ENCODE assay signal across 11 cellular contexts in genomic region chr2:144583741-144584453, GRCh38.
DNase-seq lines count a peak whose midpoint lies in the region; ATAC-seq and TF ChIP-seq lines count a peak whose summit lies in the region.
"Had no signal": no experiment of that assay in that cellular context is flagged by ENCODE, and none has a peak within 500 bp of the region (broad histone marks: within the 10 kb centered on the region; RNA-seq: fewer than 3 reads in every experiment).

No MANE protein-coding gene starts in this region.

- no peak overlapping the region for H3K9ac ChIP-seq in mesenchymal stem cell (ENCODE audit: low read length)

- peaks cover 7% of the 10 kb centered on the region for H3K4me1 ChIP-seq in CD8-positive, alpha-beta T cell (ENCODE audit: insufficient read depth, low read length)
- H3K4me1 ChIP-seq in mesenchymal stem cell (ENCODE audit: control insufficient read depth, insufficient read depth, low read depth, low read length): no peaks in the 10 kb centered on the region

- H2BK12ac ChIP-seq in mesenchymal stem cell (ENCODE audit: low read length in 2 of 2): no peak overlapping the region

- intact Hi-C loops in CD8-positive, alpha-beta T cell (cut with DNase I, micrococcal nuclease): no loop called here
- intact Hi-C loops in lower leg skin (cut with DNase I; ENCODE audit: low total_unique reads): no loop called here

- H4K91ac ChIP-seq in mesenchymal stem cell (ENCODE audit: low read length): no peak overlapping the region

- no peak overlapping the region for H3K18ac ChIP-seq in mesenchymal stem cell (ENCODE audit: low read depth in 1 of 2, low read length in 2 of 2)

- TF ChIP-seq CTCF in CD8-positive, alpha-beta T cell (IDR thresholded peaks at IDR 0.05): no peak
- TF ChIP-seq CTCF in cardiac fibroblast (IDR thresholded peaks at IDR 0.05; ENCODE audit: low read depth, low read length): no peak
- no peak for TF ChIP-seq CTCF in lower leg skin (IDR thresholded peaks at IDR 0.05)

- no peak overlapping the region for H3K4me3 Mint-ChIP-seq in CD8-positive, alpha-beta T cell
- H3K4me3 Mint-ChIP-seq: dendritic cell treated with granulocyte-macrophage colony-stimulating factor and Interleukin-4, amounts not matched to agents 40 ng/mL and 50 ng/mL, for 4 days had no signal

- CTCF ChIA-PET in CD8-positive, alpha-beta T cell (lab: Charles Lee): no interaction called here

- no peak overlapping the region for H3K4me2 ChIP-seq in mesenchymal stem cell (ENCODE audit: low read length, poor library complexity, severe bottlenecking)

- no peak overlapping the region for H3K14ac ChIP-seq in mesenchymal stem cell (ENCODE audit: low read length in 2 of 2)

- H4K8ac ChIP-seq in mesenchymal stem cell (ENCODE audit: low read length): no peak overlapping the region

- no peak overlapping the region for H2BK120ac ChIP-seq in mesenchymal stem cell (ENCODE audit: low read depth, low read length)

- H3K27me3 Mint-ChIP-seq in CD8-positive, alpha-beta T cell (ENCODE audit: low read depth): no peaks in the 10 kb centered on the region
- H3K27me3 Mint-ChIP-seq: dendritic cell treated with granulocyte-macrophage colony-stimulating factor and Interleukin-4, amounts not matched to agents 40 ng/mL and 50 ng/mL, for 4 days had no signal

- H3K36me3 ChIP-seq in CD8-positive, alpha-beta T cell (ENCODE audit: insufficient read depth, low read length): no peaks in the 10 kb centered on the region
- H3K36me3 ChIP-seq in mesenchymal stem cell (ENCODE audit: control insufficient read depth in 1 of 2, insufficient read depth in 2 of 2, low read depth in 1 of 2, low read length in 2 of 2): no peaks in the 10 kb centered on the region

- no peak for ATAC-seq in CD8-positive, alpha-beta T cell
- ATAC-seq: HepG2 had no signal

- no peaks in the 10 kb centered on the region for H3K36me3 Mint-ChIP-seq in CD8-positive, alpha-beta T cell

- no peak for TF ChIP-seq POLR2A in lower leg skin (IDR thresholded peaks at IDR 0.05)

- H2BK5ac ChIP-seq in mesenchymal stem cell (ENCODE audit: low read depth, low read length, poor library complexity, severe bottlenecking): no peak overlapping the region

- no peaks in the 10 kb centered on the region for H3K9me3 ChIP-seq in CD8-positive, alpha-beta T cell (ENCODE audit: low read length)
- H3K9me3 ChIP-seq in mesenchymal stem cell (ENCODE audit: control insufficient read depth, low read length): no peaks in the 10 kb centered on the region

- H2AFZ ChIP-seq in mesenchymal stem cell (ENCODE audit: low read depth, low read length): no peak overlapping the region

- H3K4ac ChIP-seq in mesenchymal stem cell (ENCODE audit: low read depth in 1 of 2, low read length in 2 of 2): no peak overlapping the region

- H2AK5ac ChIP-seq in mesenchymal stem cell (ENCODE audit: low read length, severe bottlenecking): no peak overlapping the region

- H3K4me3 ChIP-seq in CD8-positive, alpha-beta T cell (ENCODE audit: low read depth, low read length): no peak overlapping the region
- H3K4me3 ChIP-seq in cardiac fibroblast (replicated peaks in 1 of 2; ENCODE audit: low read depth in 2 of 2, low read length in 2 of 2) (no peak overlapping the region), mesenchymal stem cell (ENCODE audit: insufficient read depth in 1 of 2, low read depth in 1 of 2, low read length in 2 of 2) (no peak overlapping the region), lower leg skin (ENCODE audit: low read depth, poor library complexity, severe bottlenecking) (no peak overlapping the region)

- POLR2A ChIA-PET in CD8-positive, alpha-beta T cell (lab: Charles Lee): no interaction called here

- no peak for DNase-seq in CD8-positive, alpha-beta T cell
- DNase-seq in LHCN-M2 (ENCODE audit: low read depth): peak; percentile 76
- DNase-seq in cardiac fibroblast (ENCODE audit: low read depth in 2 of 2): peak; percentile 76 to 90
- peak; percentile 38 for DNase-seq in mesenchymal stem cell
- no peak for DNase-seq in lower leg skin (ENCODE audit: low spot score in 2 of 2)
- DNase-seq in effector CD4-positive, alpha-beta T cell: no peak
- DNase-seq in activated effector memory CD4-positive, alpha-beta T cell treated with anti-CD3 and anti-CD28 coated beads, Interleukin-2, amount 50 U/mL, for 16 hours: no peak
- no peak for DNase-seq in GM19238 (ENCODE audit: insufficient read length, low spot score)
- DNase-seq: NCI-H446 treated with DMSO at 0.1 percent for 48 hours had no signal

- peak overlapping the region; percentile 3 for H3K27ac Mint-ChIP-seq in CD8-positive, alpha-beta T cell
- H3K27ac Mint-ChIP-seq: dendritic cell treated with granulocyte-macrophage colony-stimulating factor and Interleukin-4, amounts not matched to agents 40 ng/mL and 50 ng/mL, for 4 days had no signal

- no peak overlapping the region for H3K27ac ChIP-seq in CD8-positive, alpha-beta T cell (ENCODE audit: low read depth, low read length)
- H3K27ac ChIP-seq in mesenchymal stem cell (ENCODE audit: low read length, poor library complexity, severe bottlenecking): no peak overlapping the region

- no peaks in the 10 kb centered on the region for H3K27me3 ChIP-seq in CD8-positive, alpha-beta T cell (ENCODE audit: insufficient read depth, low read length)
- no peaks in the 10 kb centered on the region for H3K27me3 ChIP-seq in mesenchymal stem cell (ENCODE audit: control insufficient read depth in 1 of 2, insufficient read depth in 1 of 2, low read length in 2 of 2)

- no peak overlapping the region for H3K23ac ChIP-seq in mesenchymal stem cell (ENCODE audit: low read length in 2 of 2)

- no peaks in the 10 kb centered on the region for H3K79me1 ChIP-seq in mesenchymal stem cell (replicated peaks; ENCODE audit: low read length, poor library complexity, severe bottlenecking)

- peaks cover 28% of the 10 kb centered on the region for H3K4me1 Mint-ChIP-seq in CD8-positive, alpha-beta T cell (ENCODE audit: low read depth)

- no peak overlapping the region for H2BK15ac ChIP-seq in mesenchymal stem cell (ENCODE audit: low read depth, poor library complexity, severe bottlenecking)

- H3K9me3 Mint-ChIP-seq in CD8-positive, alpha-beta T cell: no peaks in the 10 kb centered on the region
- H3K9me3 Mint-ChIP-seq: dendritic cell treated with granulocyte-macrophage colony-stimulating factor and Interleukin-4, amounts not matched to agents 40 ng/mL and 50 ng/mL, for 4 days had no signal

- 86% methylated on average over 4 of the region's 4 CpGs for WGBS in mesenchymal stem cell
- 86% methylated on average over 4 of the region's 4 CpGs for WGBS in lower leg skin, 2 donors

Comparison
In these comparisons a context has a peak if more than half of its experiments do, and no peak if none do; other contexts are left out.
1. DNase-seq: peak in LHCN-M2 (single experiment), cardiac fibroblast (2 of 2) and mesenchymal stem cell (single experiment); none in CD8-positive, alpha-beta T cell (0 of 7), lower leg skin (0 of 2), effector CD4-positive, alpha-beta T cell (single experiment), activated effector memory CD4-positive, alpha-beta T cell treated with anti-CD3 and anti-CD28 coated beads, Interleukin-2, amount 50 U/mL, for 16 hours (single experiment) and GM19238 (single experiment).